In genomic region chr7:23012186-23012585, GRCh38 we compare ENCODE assay signal across 11 cellular contexts. TPM values are rescaled to one million over a fixed set of nuclear protein-coding genes. Genes with fewer than 3 reads are reported as not detected.
DNase-seq lines count a peak whose midpoint lies in the region; ATAC-seq and TF ChIP-seq lines count a peak whose summit lies in the region.
"Had no signal": no experiment of that assay in that cellular context is flagged by ENCODE, and none has a peak within 500 bp of the region (broad histone marks: within the 10 kb centered on the region; RNA-seq: fewer than 3 reads in every experiment).

No MANE protein-coding gene starts in this region.

- H3K27me3 ChIP-seq in cardiac muscle cell (no peaks in the 10 kb centered on the region), iPS DF 6.9 (ENCODE audit: control insufficient read depth, insufficient read depth, low read length) (no peaks in the 10 kb centered on the region), upper lobe of right lung (no peaks in the 10 kb centered on the region)

- no peak for DNase-seq in cardiac muscle cell (ENCODE audit: low read depth in 1 of 2, low spot score in 1 of 2)
- DNase-seq in Right ventricle myocardium inferior (ENCODE audit: missing footprints): no peak
- no peak for DNase-seq in iPS DF 6.9 (ENCODE audit: low read depth, low spot score)
- DNase-seq in upper lobe of right lung: no peak
- no peak for DNase-seq in SW480 (ENCODE audit: low spot score)
- DNase-seq in activated naive CD4-positive, alpha-beta T cell treated with Interleukin-2 at 50 U/mL for 16 hours: no peak
- DNase-seq: activated gamma-delta T cell treated with Interleukin-2 at 50 U/mL for 16 hours, HCEC 1CT had no signal

- H3K4me3 ChIP-seq in cardiac muscle cell (peak overlapping the region; percentile 93), WI38 (ENCODE audit: low read depth, low read length) (peak overlapping the region; percentile 83), iPS DF 6.9 (ENCODE audit: low read length) (peak overlapping the region; percentile 42; the same call in 1 of the 2 replicates), upper lobe of right lung (peak overlapping the region; percentile 89)

- no peak overlapping the region for H3K27ac ChIP-seq in cardiac muscle cell
- no peak overlapping the region for H3K27ac ChIP-seq in iPS DF 6.9 (ENCODE audit: low read length)
- H3K27ac ChIP-seq in upper lobe of right lung: no peak overlapping the region

- H3K9me3 ChIP-seq in cardiac muscle cell (ENCODE audit: low read depth): no peaks in the 10 kb centered on the region
- no peaks in the 10 kb centered on the region for H3K9me3 ChIP-seq in iPS DF 6.9 (ENCODE audit: control insufficient read depth, insufficient read depth, low read length)
- no peaks in the 10 kb centered on the region for H3K9me3 ChIP-seq in upper lobe of right lung

- H3K4me1 ChIP-seq in cardiac muscle cell (ENCODE audit: low read depth): peaks cover 7% of the 10 kb centered on the region
- H3K4me1 ChIP-seq in iPS DF 6.9 (ENCODE audit: control insufficient read depth, insufficient read depth, low read length): peaks cover 3% of the 10 kb centered on the region; the same call in 1 of the 2 replicates
- peaks cover 28% of the 10 kb centered on the region for H3K4me1 ChIP-seq in upper lobe of right lung

- TF ChIP-seq CTCF in cardiac muscle cell (IDR thresholded peaks at IDR 0.05; ENCODE audit: low read depth, low read length) (no peak), WI38 (IDR thresholded peaks at IDR 0.05; ENCODE audit: low read depth, low read length) (no peak), upper lobe of right lung (IDR thresholded peaks at IDR 0.05) (no peak)

- intact Hi-C loops in Right ventricle myocardium inferior (cut with DNase I): loop anchor here (5.0 kb wide), 1 partner anchor 190 kb away; the partner anchor contains the start of gene TOMM7
- intact Hi-C loops in upper lobe of right lung (cut with DNase I): no loop called here

- no CpG with 5 or more reads among the region's 6 CpGs for WGBS in iPS DF 6.9 (ENCODE audit: insufficient coverage, insufficient read length)

- H3K36me3 ChIP-seq in cardiac muscle cell (no peaks in the 10 kb centered on the region), iPS DF 6.9 (ENCODE audit: control insufficient read depth, insufficient read depth, low read length) (no peaks in the 10 kb centered on the region), upper lobe of right lung (no peaks in the 10 kb centered on the region)

- ATAC-seq in Right ventricle myocardium inferior: no peak
- no peak for ATAC-seq in upper lobe of right lung
- no peak for ATAC-seq in HG02938 (IDR thresholded peaks at IDR 0.05; ENCODE audit: unreplicated experiment)
- ATAC-seq: WTC11 had no signal

RNA-seq across cellular contexts. Expression of gene HYCC1, which starts 1.7 kb away (rescaled TPM):
- 48.6 and 99.3 TPM in 2 replicates for total RNA-seq in cardiac muscle cell
- polyA plus RNA-seq in cardiac muscle cell: 13.3 and 21.0 TPM in 2 replicates
- total RNA-seq in Right ventricle myocardium inferior: 40.8 TPM
- 47.7 TPM for total RNA-seq in upper lobe of right lung

Comparison
In these comparisons a context has a peak if more than half of its experiments do, and no peak if none do; other contexts are left out.
1. H3K4me3 ChIP-seq: peak in every context shown above with its lines; median percentile 93 in cardiac muscle cell; 89 in upper lobe of right lung; 83 in WI38; 42 in iPS DF 6.9.